In genomic region chr12:109383240-109383639, GRCh38 we compare ENCODE assay signal across 2 cellular contexts.
A peak's percentile ranks its signal among the peaks of the same experiment; 100 is the strongest.
TF ChIP-seq lines count a peak whose summit lies in the region.

No MANE protein-coding gene starts in this region.

TF ChIP-seq in HepG2, 621 proteins besides CTCF, POLR2A, EP300 and RAD21:
- peak; percentile 93 for TF ChIP-seq ZNF12 (CRISPR knock-in tag; IDR thresholded peaks at IDR 0.05)
- no peak for TF ChIP-seq GPN1 (CRISPR knock-in tag; IDR thresholded peaks at IDR 0.05; ENCODE audit: borderline replicate concordance)
TF ChIP-seq in HepG2: peak in this region for 1.

TF ChIP-seq in K562, 482 proteins besides CTCF, POLR2A, EP300 and RAD21:
- TF ChIP-seq SMAD2 (IDR thresholded peaks at IDR 0.05; ENCODE audit: low read depth, low read length) (no peak), ZNF12 (CRISPR knock-in tag; IDR thresholded peaks at IDR 0.05) (peak; percentile 93), STAT5A (IDR thresholded peaks at IDR 0.05; ENCODE audit: borderline replicate concordance, low read length) (no peak)
